15 cellular contexts compared by ENCODE assay signal in the genomic region with DNA sequence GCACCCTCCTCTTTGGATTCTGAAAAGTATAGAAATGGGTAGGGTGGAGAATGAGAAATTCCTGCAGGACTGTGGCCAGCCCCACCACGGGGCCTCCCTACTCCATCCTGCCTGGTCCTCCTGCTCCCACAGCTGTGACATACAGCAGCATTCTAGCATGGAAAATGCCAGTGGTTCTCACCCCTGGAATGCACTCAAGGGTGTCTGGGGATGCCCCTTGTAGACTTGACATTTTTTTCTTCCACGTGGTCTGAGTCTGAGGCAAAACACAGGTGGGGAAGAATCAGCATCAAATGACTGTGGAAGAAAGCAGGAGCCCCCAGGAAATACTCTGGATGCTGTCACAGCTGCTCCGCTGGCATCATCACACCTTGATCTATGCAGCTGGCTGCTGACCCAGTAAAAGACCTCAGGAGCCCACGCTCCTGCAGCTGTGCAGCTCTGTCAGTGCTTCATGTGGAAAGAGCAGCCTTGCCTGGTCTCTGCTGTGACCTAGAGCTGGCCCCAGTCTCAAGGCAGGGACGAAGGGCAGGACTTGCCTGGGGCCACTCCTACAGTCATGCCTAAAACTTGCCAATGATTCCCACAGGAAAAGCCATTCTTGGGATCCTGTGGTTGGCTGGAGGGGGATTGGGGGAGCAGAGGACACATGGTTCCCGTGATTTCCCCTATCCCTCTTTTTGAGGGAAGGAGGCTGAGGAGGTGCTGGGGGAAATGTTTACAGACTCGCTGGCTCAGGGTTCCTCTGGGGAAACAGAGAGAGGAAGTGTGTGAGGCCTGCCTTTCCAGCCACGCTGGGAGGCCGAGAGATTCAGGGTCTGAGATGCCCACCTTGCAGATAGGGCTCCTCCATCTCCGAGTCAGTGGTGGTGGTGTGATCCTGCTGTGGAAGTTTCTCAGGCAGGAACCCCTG. TPM values are rescaled to one million over a fixed set of nuclear protein-coding genes. Genes with fewer than 3 reads are reported as not detected.
DNase-seq lines count a peak whose midpoint lies in the region; FAIRE-seq and TF ChIP-seq lines count a peak whose summit lies in the region.
"Had no signal": no experiment of that assay in that cellular context is flagged by ENCODE, and none has a peak within 500 bp of the region (broad histone marks: within the 10 kb centered on the region; RNA-seq: fewer than 3 reads in every experiment).

No MANE protein-coding gene starts in this region.

- no peak overlapping the region for H3K4me3 Mint-ChIP-seq in CD14-positive monocyte
- H3K4me3 Mint-ChIP-seq: activated naive CD4-positive, alpha-beta T cell treated with anti-CD3 and anti-CD28 coated beads for 36 hours; mesothelial cell of epicardium; T-helper 1 cell treated with Interleukin-12 subunit alpha and Interleukin-12 subunit beta and Interleukin-4 antibody, amounts not matched to agents 30 μg/mL and 1 μg/mL, for 36 hours had no signal

- DNase-seq in CD14-positive monocyte (ENCODE audit: low spot score) (no peak), adrenal gland (peak in 3 of 7 donors; percentile 46 to 63 (median 48)), keratinocyte (ENCODE audit: low read depth, low spot score) (no peak), skeletal muscle cell (ENCODE audit: low read depth) (peak; percentile 53), hypothalamus (lab: John Stamatoyannopoulos, UW) (no peak), NK-92 (lab: John Stamatoyannopoulos, UW; ENCODE audit: unreplicated experiment) (no peak), NCI-H187 (lab: John Stamatoyannopoulos, UW) (no peak)
- DNase-seq in effector memory CD4-positive, alpha-beta T cell = no peak
- DNase-seq: activated naive CD4-positive, alpha-beta T cell treated with anti-CD3 and anti-CD28 coated beads for 36 hours; BE2C; dermis blood vessel endothelial cell; NCI-H2029 treated with DMSO at 0.1 percent for 48 hours had no signal

- H3K4me3 ChIP-seq in adrenal gland = no peak overlapping the region
- no peak overlapping the region for H3K4me3 ChIP-seq in keratinocyte (ENCODE audit: control insufficient read depth in 2 of 3, extremely low read depth in 1 of 3, insufficient read depth in 2 of 3, low read depth in 1 of 3, low read length in 3 of 3)
- no peak overlapping the region for H3K4me3 ChIP-seq in skeletal muscle cell (ENCODE audit: low read depth, low read length)
- H3K4me3 ChIP-seq in effector memory CD4-positive, alpha-beta T cell (ENCODE audit: insufficient read depth, low read depth, low read length, poor library complexity, severe bottlenecking) = no peak overlapping the region
- H3K4me3 ChIP-seq: skin epidermis had no signal

- dilution Hi-C loops in keratinocyte (cut with MboI; ENCODE audit: extremely low pct_ligation_motif_present, low sequenced_read_pairs) = no loop called here

- no peak overlapping the region for H3K9ac ChIP-seq in keratinocyte (ENCODE audit: control insufficient read depth, extremely low read depth, insufficient read depth, low read length)

- H3K9me3 Mint-ChIP-seq in CD14-positive monocyte = no peaks in the 10 kb centered on the region
- H3K9me3 Mint-ChIP-seq: activated naive CD4-positive, alpha-beta T cell treated with anti-CD3 and anti-CD28 coated beads for 36 hours; mesothelial cell of epicardium; T-helper 1 cell treated with Interleukin-12 subunit alpha and Interleukin-12 subunit beta and Interleukin-4 antibody, amounts not matched to agents 30 μg/mL and 1 μg/mL, for 36 hours had no signal

- TF ChIP-seq CTCF in CD14-positive monocyte (IDR thresholded peaks at IDR 0.05) (no peak), adrenal gland (IDR thresholded peaks at IDR 0.05) (no peak), keratinocyte (optimal IDR thresholded peaks at IDR 0.05 in 1 of 3, IDR thresholded peaks at IDR 0.05 in 1 of 3, conservative IDR thresholded peaks at IDR 0.05 in 1 of 3; ENCODE audit: extremely low read depth in 1 of 3, insufficient read depth in 2 of 3, low read length in 3 of 3) (no peak)

- intact Hi-C loops in CD14-positive monocyte (cut with micrococcal nuclease) = no loop called here
- intact Hi-C loops in adrenal gland (cut with DNase I) = no loop called here

- H3K27ac ChIP-seq in adrenal gland (peak overlapping the region in 3 of 5 donors; percentile 71 to 97 (median 87)), keratinocyte (ENCODE audit: control insufficient read depth, insufficient read depth, low read length) (peak overlapping the region; percentile 22)
- H3K27ac ChIP-seq in effector memory CD4-positive, alpha-beta T cell (ENCODE audit: insufficient read depth, low read length, poor library complexity, severe bottlenecking) = no peak overlapping the region

- peaks cover 56% of the 10 kb centered on the region for H3K79me2 ChIP-seq in keratinocyte (ENCODE audit: control insufficient read depth, insufficient read depth, low read length)

- H3K9me3 ChIP-seq in adrenal gland (replicated peaks in 1 of 3) (no peaks in the 10 kb centered on the region), keratinocyte (ENCODE audit: control insufficient read depth, low read depth, low read length) (no peaks in the 10 kb centered on the region)
- no peaks in the 10 kb centered on the region for H3K9me3 ChIP-seq in effector memory CD4-positive, alpha-beta T cell (ENCODE audit: control insufficient read depth, low read length)
- H3K9me3 ChIP-seq: BE2C had no signal

- no peak for TF ChIP-seq POLR2A in adrenal gland (IDR thresholded peaks at IDR 0.05)

- H3K36me3 ChIP-seq in adrenal gland (replicated peaks in 1 of 2) (peaks cover 0 to 73% of the 10 kb centered on the region in 2 donors), keratinocyte (ENCODE audit: control insufficient read depth in 2 of 2, extremely low read depth in 1 of 2, insufficient read depth in 2 of 2, low read length in 2 of 2) (peaks cover 58 to 60% of the 10 kb centered on the region in 2 experiments)
- peaks cover 73% of the 10 kb centered on the region for H3K36me3 ChIP-seq in effector memory CD4-positive, alpha-beta T cell (ENCODE audit: control insufficient read depth, insufficient read depth, low read length)

- H3K27me3 ChIP-seq in adrenal gland (no peaks in the 10 kb centered on the region), keratinocyte (ENCODE audit: control insufficient read depth, extremely low read depth, insufficient read depth, low read length) (no peaks in the 10 kb centered on the region)
- no peaks in the 10 kb centered on the region for H3K27me3 ChIP-seq in effector memory CD4-positive, alpha-beta T cell (replicated peaks; ENCODE audit: control insufficient read depth, insufficient read depth, low read length, poor library complexity, severe bottlenecking)
- H3K27me3 ChIP-seq: BE2C had no signal

- H4K20me1 ChIP-seq in keratinocyte (ENCODE audit: control insufficient read depth, extremely low read depth, insufficient read depth, low read length) = peaks cover 48% of the 10 kb centered on the region

- H3K36me3 Mint-ChIP-seq in CD14-positive monocyte = peaks cover 66 to 74% of the 10 kb centered on the region in 2 donors

- H3K9me1 ChIP-seq in keratinocyte (ENCODE audit: control insufficient read depth, extremely low read depth, insufficient read depth, low read length) = no peaks in the 10 kb centered on the region

- H3K27ac Mint-ChIP-seq in CD14-positive monocyte = peak overlapping the region in 6 of 7 donors; percentile 31 to 73 (median 48)
- H3K27ac Mint-ChIP-seq: activated naive CD4-positive, alpha-beta T cell treated with anti-CD3 and anti-CD28 coated beads for 36 hours; T-helper 1 cell treated with Interleukin-12 subunit alpha and Interleukin-12 subunit beta and Interleukin-4 antibody, amounts not matched to agents 30 μg/mL and 1 μg/mL, for 36 hours had no signal

- 58 to 63% (median 62%) methylated on average over 7 to 10 of the region's 10 CpGs for WGBS in adrenal gland, 4 donors

- no peak overlapping the region for H2AFZ ChIP-seq in keratinocyte (ENCODE audit: control insufficient read depth, low read length)

- no peak for FAIRE-seq in keratinocyte (lab: Jason Lieb, UNC)

- H3K4me2 ChIP-seq in keratinocyte (ENCODE audit: control insufficient read depth, extremely low read depth, insufficient read depth, low read depth, low read length) = no peak overlapping the region

- peaks cover 81% of the 10 kb centered on the region for H3K4me1 Mint-ChIP-seq in CD14-positive monocyte

- peaks cover 0 to 1% (median 0%) of the 10 kb centered on the region in 3 donors for H3K27me3 Mint-ChIP-seq in CD14-positive monocyte (ENCODE audit: low read depth in 3 of 3)

- H3K4me1 ChIP-seq in adrenal gland (replicated peaks in 1 of 2) = peaks cover 51 to 74% of the 10 kb centered on the region in 2 donors
- peaks cover 55% of the 10 kb centered on the region for H3K4me1 ChIP-seq in keratinocyte (ENCODE audit: control insufficient read depth, extremely low read depth, insufficient read depth, low read length)
- no peaks in the 10 kb centered on the region for H3K4me1 ChIP-seq in effector memory CD4-positive, alpha-beta T cell (ENCODE audit: control insufficient read depth, insufficient read depth, low read length, poor library complexity, severe bottlenecking)
- H3K4me1 ChIP-seq: BE2C had no signal

RNA-seq across cellular contexts. Expression of a gene that starts 10.8 kb away (rescaled TPM):
- polyA plus RNA-seq in CD14-positive monocyte (not detected), adrenal gland (under 1 TPM in 1 of 3 donors, not detected in 2; 0.17 TPM), keratinocyte (not detected in 3 replicates)
- total RNA-seq in adrenal gland = under 1 TPM in 1 of 8 donors, not detected in 7; 0.49 TPM
- not detected for polyA plus RNA-seq in keratinocyte (2011; ENCODE audit: low read depth)
- polyA plus RNA-seq in keratinocyte (2011; cell fraction: cytosol; rRNA removed) = not detected in 2 replicates
- polyA plus RNA-seq in keratinocyte (2011; cell fraction: nucleus; rRNA removed) = not detected in 2 replicates
- polyA plus RNA-seq in keratinocyte (2012; ENCODE audit: low replicate concordance) = not detected in 2 replicates
- not detected in 3 replicates for polyA minus RNA-seq in keratinocyte
- polyA minus RNA-seq in keratinocyte (2011; cell fraction: cytosol; rRNA and poly(A)+ RNA removed) = not detected
- not detected in 2 replicates for polyA minus RNA-seq in keratinocyte (2011; cell fraction: nucleus; rRNA and poly(A)+ RNA removed)
- total RNA-seq: activated naive CD4-positive, alpha-beta T cell treated with anti-CD3 and anti-CD28 coated beads for 36 hours; dermis blood vessel endothelial cell had no signal
